10 cellular contexts compared by ENCODE assay signal in the genomic region with DNA sequence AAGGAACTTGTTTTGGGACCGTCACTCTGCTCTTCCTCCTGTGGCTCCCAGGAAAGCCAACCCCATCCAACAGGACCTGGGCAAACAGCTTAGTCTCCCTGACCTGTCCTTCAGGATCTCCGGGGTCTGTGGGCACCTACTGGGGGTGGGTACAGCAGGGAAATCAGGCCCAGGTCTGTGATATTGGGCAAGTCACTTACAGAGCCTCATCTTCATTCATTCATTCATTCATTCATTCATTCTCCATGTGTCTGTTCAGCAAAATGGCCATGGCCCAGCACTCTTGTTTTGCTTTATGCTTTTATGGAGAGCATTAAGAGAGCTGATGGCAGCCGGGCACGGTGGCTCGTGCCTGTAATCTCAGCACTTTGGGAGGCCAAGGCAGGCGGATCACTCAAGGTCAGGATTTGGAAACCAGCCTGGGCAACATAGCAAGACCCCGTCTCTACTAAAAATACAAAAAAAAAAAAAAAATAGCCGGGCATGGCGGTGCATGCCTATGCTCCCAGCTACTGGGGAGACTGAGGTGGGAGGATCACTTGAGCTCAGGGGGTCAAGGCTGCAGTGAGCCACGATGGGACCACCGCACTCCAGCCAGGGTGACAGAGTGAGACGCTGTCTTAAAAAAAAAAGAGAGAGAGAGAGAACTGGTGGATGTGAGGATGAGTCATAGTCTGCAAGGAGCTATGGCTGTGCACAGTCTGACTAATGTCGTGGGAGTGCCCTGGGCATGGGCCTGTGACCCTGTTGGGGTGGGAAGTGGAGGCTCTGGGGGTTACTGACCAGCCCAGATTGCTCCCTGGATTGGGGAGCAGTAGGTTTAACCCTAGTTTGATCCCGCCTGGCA. TPM values are rescaled to one million over a fixed set of nuclear protein-coding genes. Genes with fewer than 3 reads are reported as not detected.
DNase-seq lines count a peak whose midpoint lies in the region; ATAC-seq, FAIRE-seq and TF ChIP-seq lines count a peak whose summit lies in the region.
"Had no signal": no experiment of that assay in that cellular context is flagged by ENCODE, and none has a peak within 500 bp of the region (broad histone marks: within the 10 kb centered on the region; RNA-seq: fewer than 3 reads in every experiment).

No MANE protein-coding gene starts in this region.

- H3K36me3 ChIP-seq in SK-N-SH (replicated peaks in 1 of 2; ENCODE audit: control insufficient read depth in 1 of 2, insufficient read depth in 2 of 2, low read length in 1 of 2), result peaks cover 0 to 15% of the 10 kb centered on the region in 2 experiments
- no peaks in the 10 kb centered on the region for H3K36me3 ChIP-seq in uterus

- H3K9me3 ChIP-seq in SK-N-SH, result no peaks in the 10 kb centered on the region
- H3K9me3 ChIP-seq in uterus, result no peaks in the 10 kb centered on the region

- H3K9ac ChIP-seq in SK-N-SH, result no peak overlapping the region

- no peak for ATAC-seq in GM19455 (IDR thresholded peaks at IDR 0.05; ENCODE audit: unreplicated experiment)

- H3K27ac ChIP-seq in SK-N-SH (ENCODE audit: low read depth in 2 of 2, low read length in 1 of 2) (peak overlapping the region in 1 of 2 experiments; percentile 76; a peak in 2 of 4 replicates), uterus (no peak overlapping the region)

- H3K79me2 ChIP-seq in SK-N-SH (ENCODE audit: insufficient read depth), result peaks cover 41% of the 10 kb centered on the region; the same call in 1 of the 2 replicates

- no peaks in the 10 kb centered on the region for H3K9me2 ChIP-seq in SK-N-SH

- WGBS in SK-N-SH (ENCODE audit: low lambda C conversion rate), result 64% methylated on average over 13 of the region's 14 CpGs

- peaks cover 28% of the 10 kb centered on the region for H4K20me1 ChIP-seq in SK-N-SH (ENCODE audit: insufficient read depth)

- TF ChIP-seq RAD21 in SK-N-SH (IDR thresholded peaks at IDR 0.05; ENCODE audit: low read length), result no peak

- H2AFZ ChIP-seq in SK-N-SH (ENCODE audit: low read depth), result no peak overlapping the region

- no peak for FAIRE-seq in urothelium cell line (lab: Jason Lieb, UNC)
- FAIRE-seq: GM19239 had no signal

- POLR2A ChIA-PET in SK-N-SH (lab: Yijun Ruan, JAX), result interaction anchor here (0.6 kb wide), 1 partner anchor 25 kb away, joined by 4 read pairs; no protein-coding TSS in a partner anchor

- peak; percentile 14 for DNase-seq in stimulated activated CD4-positive, alpha-beta T cell treated with anti-CD3 and anti-CD28 coated beads, Interleukin-1b, Interleukin-23, amount 100 ng/mL, for 48 hours
- no peak for DNase-seq in stimulated activated CD4-positive, alpha-beta T cell treated with anti-CD3 and anti-CD28 coated beads, Interleukin-4, amount 100 ng/mL, for 1 hour
- DNase-seq in SK-N-SH (no peak), fibroblast of villous mesenchyme (ENCODE audit: low read depth) (peak; percentile 71), urothelium cell line (ENCODE audit: low spot score) (peak; percentile 88), KG1 (lab: John Stamatoyannopoulos, UW) (no peak), uterus (no peak)
- DNase-seq: activated B cell treated with CpG ODN at 0.5 μM for 24 hours had no signal

- H3K4me1 ChIP-seq in SK-N-SH (ENCODE audit: control insufficient read depth in 1 of 2, insufficient read depth in 2 of 2, low read depth in 1 of 2, low read length in 1 of 2), result peaks cover 0 to 4% of the 10 kb centered on the region in 2 experiments; a peak in 2 of 4 replicates
- no peaks in the 10 kb centered on the region for H3K4me1 ChIP-seq in uterus

- TF ChIP-seq POLR2A in uterus (IDR thresholded peaks at IDR 0.05), result no peak

- H3K4me3 ChIP-seq in SK-N-SH (ENCODE audit: low read depth in 2 of 2, low read length in 1 of 2) (no peak overlapping the region; a peak in 1 of 4 replicates), fibroblast of villous mesenchyme (ENCODE audit: low read depth, low read length) (no peak overlapping the region), uterus (no peak overlapping the region)

- H3F3A ChIP-seq in SK-N-SH (replicated peaks; ENCODE audit: insufficient read depth), result peaks cover 34% of the 10 kb centered on the region

- H3K4me2 ChIP-seq in SK-N-SH, result peak overlapping the region; percentile 53

- no peak; a peak in 1 of 4 replicates for TF ChIP-seq EP300 in SK-N-SH (IDR thresholded peaks at IDR 0.05; ENCODE audit: borderline replicate concordance in 1 of 2, low read depth in 1 of 2, low read length in 1 of 2)

- H3K27me3 ChIP-seq in SK-N-SH (ENCODE audit: insufficient read depth) (no peaks in the 10 kb centered on the region), uterus (no peaks in the 10 kb centered on the region)

- intact Hi-C loops in uterus (cut with DNase I; ENCODE audit: low total_unique reads), result no loop called here

- CTCF ChIA-PET in SK-N-SH (lab: Yijun Ruan, JAX), result interaction anchor here (1.0 to 2.0 kb wide), 3 partner anchors 58 to 137 kb away, joined by 3 to 7 read pairs (median 4); no protein-coding TSS in a partner anchor

- TF ChIP-seq CTCF in SK-N-SH (IDR thresholded peaks at IDR 0.05) (no peak), fibroblast of villous mesenchyme (IDR thresholded peaks at IDR 0.05; ENCODE audit: insufficient read depth, low read depth, low read length) (no peak), uterus (IDR thresholded peaks at IDR 0.05) (no peak)

TF ChIP-seq in SK-N-SH, 30 proteins besides CTCF, POLR2A, EP300 and RAD21:
- peak; percentile 97 for TF ChIP-seq FOSL2 (IDR thresholded peaks at IDR 0.05; ENCODE audit: borderline replicate concordance, low read depth)
- peak; percentile 95 for TF ChIP-seq JUND (IDR thresholded peaks at IDR 0.05)
- TF ChIP-seq POLR2AphosphoS5 (IDR thresholded peaks at IDR 0.05; ENCODE audit: low read depth, low read length), result no peak
- peak; percentile 46; the same call in 1 of the 2 replicates for TF ChIP-seq TCF12 (IDR thresholded peaks at IDR 0.05)
- TF ChIP-seq, protein P1, sequence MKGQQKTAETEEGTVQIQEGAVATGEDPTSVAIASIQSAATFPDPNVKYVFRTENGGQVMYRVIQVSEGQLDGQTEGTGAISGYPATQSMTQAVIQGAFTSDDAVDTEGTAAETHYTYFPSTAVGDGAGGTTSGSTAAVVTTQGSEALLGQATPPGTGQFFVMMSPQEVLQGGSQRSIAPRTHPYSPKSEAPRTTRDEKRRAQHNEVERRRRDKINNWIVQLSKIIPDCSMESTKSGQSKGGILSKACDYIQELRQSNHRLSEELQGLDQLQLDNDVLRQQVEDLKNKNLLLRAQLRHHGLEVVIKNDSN (IDR thresholded peaks at IDR 0.05; ENCODE audit: borderline replicate concordance, low read depth), result no peak
- no peak for TF ChIP-seq GATA2 (CRISPR knock-in tag; IDR thresholded peaks at IDR 0.05)

RNA-seq across cellular contexts. Expression of a gene that starts 54.3 kb away (rescaled TPM):
- 9.6 and 14.3 TPM in 2 replicates for polyA plus RNA-seq in SK-N-SH (2012; rRNA removed)
- 8.6 and 11.9 TPM in 2 replicates for polyA plus RNA-seq in SK-N-SH (2012; cell fraction: cytosol; rRNA removed)
- 19.0 and 26.1 TPM in 2 replicates for polyA plus RNA-seq in SK-N-SH (2012; cell fraction: nucleus; rRNA removed)
- total RNA-seq in fibroblast of villous mesenchyme (55.7 and 61.8 TPM in 2 replicates), uterus (10 to 100 TPM; 20.3 to 41.8 (median 28.4) TPM)

Comparison
In these comparisons a context has a peak if more than half of its experiments do, and no peak if none do; other contexts are left out.
1. DNase-seq: peak in stimulated activated CD4-positive, alpha-beta T cell treated with anti-CD3 and anti-CD28 coated beads, Interleukin-1b, Interleukin-23, amount 100 ng/mL, for 48 hours (single experiment), fibroblast of villous mesenchyme (single experiment) and urothelium cell line (single experiment); none in stimulated activated CD4-positive, alpha-beta T cell treated with anti-CD3 and anti-CD28 coated beads, Interleukin-4, amount 100 ng/mL, for 1 hour (single experiment), SK-N-SH (single experiment), KG1 (single experiment) and uterus (0 of 2).